Comparison of ENCODE assay signal across 8 cellular contexts in the genomic region with DNA sequence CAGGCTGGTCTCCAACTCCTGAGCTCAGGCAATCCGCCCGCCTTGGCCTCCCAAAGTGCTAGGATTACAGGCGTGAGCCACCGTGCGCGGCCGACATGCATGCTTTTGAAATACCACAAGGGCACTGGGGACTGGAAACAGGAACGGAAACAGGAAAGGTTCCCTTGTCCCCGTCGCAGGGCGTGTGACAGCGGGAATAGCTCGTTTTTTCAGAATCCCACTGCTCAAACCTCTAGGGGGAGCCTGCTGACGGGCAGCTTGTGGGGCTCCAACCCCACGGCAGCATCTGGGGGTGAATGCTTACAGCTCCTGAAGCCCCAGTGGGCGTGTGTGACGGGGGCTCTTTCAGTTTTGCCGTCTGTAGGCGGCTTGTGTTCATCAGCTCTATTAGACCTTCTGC. TPM values are rescaled to one million over a fixed set of nuclear protein-coding genes. Genes with fewer than 3 reads are reported as not detected.
DNase-seq lines count a peak whose midpoint lies in the region; ATAC-seq, FAIRE-seq and TF ChIP-seq lines count a peak whose summit lies in the region.

No MANE protein-coding gene starts in this region.

- H3K9me2 ChIP-seq in PC-3 (replicated peaks; ENCODE audit: low read length) = no peaks in the 10 kb centered on the region

- peaks cover 12% of the 10 kb centered on the region for H3K4me1 Mint-ChIP-seq in activated naive CD8-positive, alpha-beta T cell treated with anti-CD3 and anti-CD28 coated beads, Interleukin-2, amount 10 ng/mL, durations not matched to agents 7 days and 5 days
- H3K4me1 Mint-ChIP-seq in memory B cell = peaks cover 22% of the 10 kb centered on the region

- no peak overlapping the region for H3K4me2 ChIP-seq in PC-3 (ENCODE audit: low read length)

- H3K27me3 ChIP-seq in GM06990 (replicated peaks; ENCODE audit: control insufficient read depth, insufficient read depth, low read length) = no peaks in the 10 kb centered on the region
- H3K27me3 ChIP-seq in PC-3 (ENCODE audit: low read length) = no peaks in the 10 kb centered on the region
- no peaks in the 10 kb centered on the region for H3K27me3 ChIP-seq in upper lobe of right lung

- TF ChIP-seq POLR2A in H54 (IDR thresholded peaks at IDR 0.05; ENCODE audit: low read depth, low read length) = no peak

- H3K79me2 ChIP-seq in PC-3 (ENCODE audit: low read length) = no peaks in the 10 kb centered on the region

- peaks cover 9% of the 10 kb centered on the region; the same call in 1 of the 2 replicates for H3K4me1 ChIP-seq in PC-3 (ENCODE audit: insufficient read depth, low read length)
- H3K4me1 ChIP-seq in upper lobe of right lung = peaks cover 3% of the 10 kb centered on the region

- peak overlapping the region; percentile 34 for H3K4me3 ChIP-seq in GM06990 (replicated peaks; ENCODE audit: low read depth, low read length)
- H3K4me3 ChIP-seq in PC-3 (ENCODE audit: low read length) = no peak overlapping the region
- H3K4me3 ChIP-seq in upper lobe of right lung = no peak overlapping the region

- no peaks in the 10 kb centered on the region for H3F3A ChIP-seq in PC-3 (ENCODE audit: low read length, unreplicated experiment)

- no peaks in the 10 kb centered on the region for H3K9me3 Mint-ChIP-seq in activated naive CD8-positive, alpha-beta T cell treated with anti-CD3 and anti-CD28 coated beads, Interleukin-2, amount 10 ng/mL, durations not matched to agents 7 days and 5 days
- H3K9me3 Mint-ChIP-seq in memory B cell = no peaks in the 10 kb centered on the region

- no TSS peak for BruUV-seq in PC-3 (replicated peaks; lab: Mats Ljungman, UMichigan)

- TF ChIP-seq CTCF in GM06990 (IDR thresholded peaks at IDR 0.05; ENCODE audit: insufficient read depth, low read length, poor library complexity, severe bottlenecking) (peak; percentile 77), PC-3 (conservative IDR thresholded peaks at IDR 0.05; ENCODE audit: low read depth, low read length) (peak; percentile 26; the same call in 1 of the 2 replicates), upper lobe of right lung (IDR thresholded peaks at IDR 0.05) (peak; percentile 37)

- no peak overlapping the region for H3K27ac ChIP-seq in PC-3 (ENCODE audit: low read length)
- H3K27ac ChIP-seq in upper lobe of right lung = peak overlapping the region; percentile 51

- ATAC-seq in PC-3 = no peak
- no peak for ATAC-seq in activated naive CD8-positive, alpha-beta T cell treated with anti-CD3 and anti-CD28 coated beads, Interleukin-2, amount 10 ng/mL, durations not matched to agents 7 days and 5 days (ENCODE audit: low read depth)
- ATAC-seq in memory B cell (ENCODE audit: low read depth) = peak; percentile 25
- peak; percentile 71 for ATAC-seq in upper lobe of right lung
- no peak for ATAC-seq in GM18502 (IDR thresholded peaks at IDR 0.05; ENCODE audit: poor library complexity, unreplicated experiment)

- no peaks in the 10 kb centered on the region for H3K9me3 ChIP-seq in PC-3 (ENCODE audit: low read length)
- no peaks in the 10 kb centered on the region for H3K9me3 ChIP-seq in upper lobe of right lung

- DNase-seq in GM06990 (ENCODE audit: extremely low read depth, insufficient read length) (peak; percentile 72), PC-3 (no peak), memory B cell (ENCODE audit: low spot score in 2 of 2) (peak; percentile 50 to 52), upper lobe of right lung (peak; percentile 76), H54 (ENCODE audit: insufficient read length, low spot score) (no peak)
- no peak for DNase-seq in activated naive CD8-positive, alpha-beta T cell treated with anti-CD3 and anti-CD28 coated beads, Interleukin-2, amount 10 ng/mL, durations not matched to agents 7 days and 5 days
- no peak for DNase-seq in activated CD4-positive, CD25-positive, alpha-beta regulatory T cell (lab: John Stamatoyannopoulos, UW)

- no peak overlapping the region for H2AFZ ChIP-seq in PC-3 (ENCODE audit: low read length)

- H3K36me3 ChIP-seq in GM06990 (ENCODE audit: control insufficient read depth, insufficient read depth, low read length) (no peaks in the 10 kb centered on the region), PC-3 (ENCODE audit: low read depth, low read length) (no peaks in the 10 kb centered on the region), upper lobe of right lung (no peaks in the 10 kb centered on the region)

- CTCF ChIA-PET in PC-3 (lab: Charles Lee) = interaction anchor here (0.6 to 1.5 kb wide), 2 partner anchors 88 to 108 kb away, joined by 3 to 6 read pairs; no protein-coding TSS in a partner anchor

- no peaks in the 10 kb centered on the region for H4K20me1 ChIP-seq in PC-3 (ENCODE audit: low read length)

- H3K27ac Mint-ChIP-seq in activated naive CD8-positive, alpha-beta T cell treated with anti-CD3 and anti-CD28 coated beads, Interleukin-2, amount 10 ng/mL, durations not matched to agents 7 days and 5 days = no peak overlapping the region
- H3K27ac Mint-ChIP-seq in memory B cell = peak overlapping the region; percentile 98

- no peaks in the 10 kb centered on the region for H3K36me3 Mint-ChIP-seq in activated naive CD8-positive, alpha-beta T cell treated with anti-CD3 and anti-CD28 coated beads, Interleukin-2, amount 10 ng/mL, durations not matched to agents 7 days and 5 days
- no peaks in the 10 kb centered on the region for H3K36me3 Mint-ChIP-seq in memory B cell

- POLR2A ChIA-PET in PC-3 (lab: Charles Lee; ENCODE audit: unreplicated experiment) = no interaction called here
- POLR2A ChIA-PET in activated naive CD8-positive, alpha-beta T cell treated with anti-CD3 and anti-CD28 coated beads, Interleukin-2, amount 10 ng/mL, durations not matched to agents 7 days and 5 days (lab: Charles Lee) = interaction anchor here (0.9 to 1.9 kb wide), 2 partner anchors 44 to 87 kb away, joined by 3 to 8 read pairs; no protein-coding TSS in a partner anchor

- FAIRE-seq in H54 (lab: Jason Lieb, UNC) = no peak

- H3K27me3 Mint-ChIP-seq in activated naive CD8-positive, alpha-beta T cell treated with anti-CD3 and anti-CD28 coated beads, Interleukin-2, amount 10 ng/mL, durations not matched to agents 7 days and 5 days = peaks cover 13% of the 10 kb centered on the region
- peaks cover 10% of the 10 kb centered on the region for H3K27me3 Mint-ChIP-seq in memory B cell

- H3K9ac ChIP-seq in PC-3 (ENCODE audit: low read length) = no peak overlapping the region

- H3K4me3 Mint-ChIP-seq in activated naive CD8-positive, alpha-beta T cell treated with anti-CD3 and anti-CD28 coated beads, Interleukin-2, amount 10 ng/mL, durations not matched to agents 7 days and 5 days = peak overlapping the region; percentile 65
- peak overlapping the region; percentile 57 for H3K4me3 Mint-ChIP-seq in memory B cell

- intact Hi-C loops in PC-3 (cut with micrococcal nuclease) (no loop called here), upper lobe of right lung (cut with DNase I) (no loop called here)

RNA-seq across cellular contexts. Expression of gene ASGR2, which starts 18.8 kb away (rescaled TPM):
- total RNA-seq in PC-3 (2014; rRNA removed) (not detected in 2 replicates), upper lobe of right lung (1.3 TPM)
- not detected for total RNA-seq in activated naive CD8-positive, alpha-beta T cell treated with anti-CD3 and anti-CD28 coated beads, Interleukin-2, amount 10 ng/mL, durations not matched to agents 7 days and 5 days

RNA-seq across cellular contexts. Expression of gene ASGR1, which starts 45.7 kb away (rescaled TPM):
- 0.95 and 2.2 TPM in 2 replicates for total RNA-seq in PC-3 (2014; rRNA removed)
- 1 to 10 TPM; 1.1 to 1.5 TPM for total RNA-seq in activated naive CD8-positive, alpha-beta T cell treated with anti-CD3 and anti-CD28 coated beads, Interleukin-2, amount 10 ng/mL, durations not matched to agents 7 days and 5 days
- total RNA-seq in upper lobe of right lung = 4.3 TPM

RNA-seq across cellular contexts. Expression of gene CLEC10A, which starts 53.4 kb away (rescaled TPM):
- total RNA-seq in PC-3 (2014; rRNA removed) (not detected in 2 replicates), upper lobe of right lung (12.6 TPM)
- total RNA-seq in activated naive CD8-positive, alpha-beta T cell treated with anti-CD3 and anti-CD28 coated beads, Interleukin-2, amount 10 ng/mL, durations not matched to agents 7 days and 5 days = under 1 TPM; 0.45 to 0.64 TPM

Comparison
In these comparisons a context has a peak if more than half of its experiments do, and no peak if none do; other contexts are left out.
1. DNase-seq: peak in GM06990 (single experiment), memory B cell (2 of 2) and upper lobe of right lung (single experiment); none in PC-3 (single experiment), activated naive CD8-positive, alpha-beta T cell treated with anti-CD3 and anti-CD28 coated beads, Interleukin-2, amount 10 ng/mL, durations not matched to agents 7 days and 5 days (single experiment), activated CD4-positive, CD25-positive, alpha-beta regulatory T cell (0 of 4) and H54 (single experiment).
2. CTCF ChIP-seq: peak in every context shown above with its lines; median percentile 77 in GM06990; 37 in upper lobe of right lung; 26 in PC-3.
3. ATAC-seq: peak in memory B cell (single experiment) and upper lobe of right lung (single experiment); none in PC-3 (single experiment), activated naive CD8-positive, alpha-beta T cell treated with anti-CD3 and anti-CD28 coated beads, Interleukin-2, amount 10 ng/mL, durations not matched to agents 7 days and 5 days (single experiment) and GM18502 (single experiment).